ENCODE assay signal across 8 cellular contexts in the genomic region with DNA sequence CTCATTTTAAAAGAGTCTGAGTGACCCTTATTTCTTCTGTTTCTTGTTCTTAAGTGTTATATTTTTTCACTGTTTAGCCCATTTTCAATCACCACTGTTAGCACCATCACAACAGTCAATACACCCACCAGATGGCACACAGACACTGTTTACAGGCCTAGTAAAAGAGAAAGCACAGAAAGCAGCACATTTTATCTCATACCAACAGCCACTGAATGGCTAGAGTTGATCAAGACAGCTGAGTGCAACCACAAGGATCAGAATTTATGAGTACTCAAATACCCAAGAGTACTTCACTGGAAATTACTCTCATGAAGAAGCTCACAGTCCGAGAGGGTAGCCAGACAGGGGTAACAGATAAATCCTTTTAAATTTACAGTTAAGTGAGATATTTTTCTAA.
DNase-seq lines count a peak whose midpoint lies in the region; ATAC-seq and TF ChIP-seq lines count a peak whose summit lies in the region.

No MANE protein-coding gene starts in this region.

- H3K4me1 ChIP-seq in foreskin keratinocyte, result peaks cover 13% of the 10 kb centered on the region

- intact Hi-C loops in Right ventricle myocardium superior (cut with DNase I) (no loop called here), cardiac septum (cut with DNase I) (loop anchor here (5.0 to 10.0 kb wide), 2 partner anchors 202 to 260 kb away; a partner anchor contains a TSS)

- DNase-seq in Right ventricle myocardium superior, result no peak
- no peak for DNase-seq in cardiac septum (ENCODE audit: low spot score)
- peak; percentile 30 for DNase-seq in NCI-H2107 (lab: John Stamatoyannopoulos, UW)
- no peak for DNase-seq in foreskin keratinocyte
- no peak for DNase-seq in mesenteric fat pad (ENCODE audit: low spot score)
- no peak for DNase-seq in SKM-1 treated with dmso at 0.1 percent for 144 hours (lab: John Stamatoyannopoulos, UW; ENCODE audit: unreplicated experiment)
- DNase-seq in activated CD4-positive, alpha-beta T cell treated with anti-CD3 and anti-CD28 coated beads for 48 hours, result no peak

- ATAC-seq in Right ventricle myocardium superior (ENCODE audit: poor library complexity) (peak; percentile 59), HG02642 (IDR thresholded peaks at IDR 0.05; ENCODE audit: poor library complexity, unreplicated experiment) (peak; percentile 67), foreskin keratinocyte (no peak)

- H3K27me3 ChIP-seq in foreskin keratinocyte, result no peaks in the 10 kb centered on the region

- H3K27ac ChIP-seq in foreskin keratinocyte, result no peak overlapping the region

- peak; percentile 38 for TF ChIP-seq CTCF in foreskin keratinocyte (conservative IDR thresholded peaks at IDR 0.05)
